In genomic region chr1:2227341-2228156, GRCh38 we compare ENCODE assay signal across 1 cellular context.
A peak's percentile ranks its signal among the peaks of the same experiment; 100 is the strongest.
TF ChIP-seq lines count a peak whose summit lies in the region.

No MANE protein-coding gene starts in this region.

TF ChIP-seq in HepG2, 621 proteins besides CTCF, POLR2A, EP300 and RAD21 (continued from another document):
- TF ChIP-seq, protein P1, sequence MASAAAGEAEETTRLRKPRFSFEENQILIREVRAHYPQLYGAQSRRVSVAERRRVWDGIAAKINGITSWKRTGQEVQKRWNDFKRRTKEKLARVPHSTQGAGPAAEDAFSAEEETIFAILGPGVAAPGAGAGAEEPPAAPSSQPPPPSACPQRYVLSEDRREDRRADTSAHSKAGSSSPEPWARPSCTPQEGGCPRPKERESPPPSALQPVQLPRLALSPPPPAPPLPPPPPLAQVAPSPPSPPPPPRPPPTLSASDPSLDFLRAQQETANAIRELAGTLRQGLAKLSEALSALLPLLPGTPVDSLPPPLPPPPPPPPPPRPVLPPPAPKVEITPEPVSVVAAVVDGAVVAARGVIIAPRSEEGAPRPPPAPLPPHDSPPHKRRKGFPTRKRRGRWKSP (CRISPR knock-in tag; IDR thresholded peaks at IDR 0.05): peak; percentile 72; the same call in 1 of the 2 replicates
- TF ChIP-seq MXI1 (IDR thresholded peaks at IDR 0.05; ENCODE audit: borderline replicate concordance, low read depth, low read length) (peak; percentile 59; the same call in 1 of the 3 replicates), NKX3-1 (CRISPR knock-in tag; IDR thresholded peaks at IDR 0.05) (0 out of 2 replicates have a peak, but pooled peaks have one; percentile 24), TFDP1 (CRISPR knock-in tag; IDR thresholded peaks at IDR 0.05; ENCODE audit: borderline replicate concordance) (peak; percentile 31; the same call in 1 of the 2 replicates), POLR2G (IDR thresholded peaks at IDR 0.05; ENCODE audit: low read depth, low read length) (peak; percentile 66), CREB1 (IDR thresholded peaks at IDR 0.05) (0 out of 2 replicates have a peak, but pooled peaks have one; percentile 18), CREB1 (CRISPR knock-in tag; IDR thresholded peaks at IDR 0.05) (no peak)
- TF ChIP-seq, protein P2, sequence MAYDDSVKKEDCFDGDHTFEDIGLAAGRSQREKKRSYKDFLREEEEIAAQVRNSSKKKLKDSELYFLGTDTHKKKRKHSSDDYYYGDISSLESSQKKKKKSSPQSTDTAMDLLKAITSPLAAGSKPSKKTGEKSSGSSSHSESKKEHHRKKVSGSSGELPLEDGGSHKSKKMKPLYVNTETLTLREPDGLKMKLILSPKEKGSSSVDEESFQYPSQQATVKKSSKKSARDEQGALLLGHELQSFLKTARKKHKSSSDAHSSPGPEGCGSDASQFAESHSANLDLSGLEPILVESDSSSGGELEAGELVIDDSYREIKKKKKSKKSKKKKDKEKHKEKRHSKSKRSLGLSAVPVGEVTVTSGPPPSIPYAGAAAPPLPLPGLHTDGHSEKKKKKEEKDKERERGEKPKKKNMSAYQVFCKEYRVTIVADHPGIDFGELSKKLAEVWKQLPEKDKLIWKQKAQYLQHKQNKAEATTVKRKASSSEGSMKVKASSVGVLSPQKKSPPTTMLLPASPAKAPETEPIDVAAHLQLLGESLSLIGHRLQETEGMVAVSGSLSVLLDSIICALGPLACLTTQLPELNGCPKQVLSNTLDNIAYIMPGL (CRISPR knock-in tag; IDR thresholded peaks at IDR 0.05; ENCODE audit: borderline replicate concordance in 1 of 2, low read depth in 1 of 2): 0 out of 4 replicates have a peak, but pooled peaks of 1 of the 2 experiments have one; percentile 7
